ENCODE assay signal across 35 cellular contexts in the genomic region with DNA sequence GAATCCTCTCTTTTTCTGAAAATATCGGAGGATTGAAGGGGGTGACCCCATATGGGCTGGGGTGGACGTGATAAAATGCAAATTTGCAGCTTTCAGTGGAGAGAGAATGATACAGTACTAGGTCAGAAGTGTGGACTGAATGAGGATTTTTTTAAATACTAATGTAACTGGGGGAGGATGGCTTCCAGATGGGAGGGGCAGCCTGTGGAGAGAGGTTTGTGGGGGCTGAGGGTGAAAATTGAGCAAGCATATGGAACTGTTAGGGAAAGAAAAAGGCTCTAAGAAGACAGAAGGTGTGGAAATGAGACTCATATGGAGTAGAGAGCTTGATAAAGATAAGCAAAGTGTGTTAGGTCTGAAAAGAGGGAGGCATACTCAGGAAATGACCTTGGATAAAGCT.
"Had no signal": no experiment of that assay in that cellular context is flagged by ENCODE, and none has a peak within 500 bp of the region (broad histone marks: within the 10 kb centered on the region; RNA-seq: fewer than 3 reads in every experiment).

No MANE protein-coding gene starts in this region.

- H3K27ac Mint-ChIP-seq: activated B cell treated with CpG ODN at 0.5 μM for 24 hours; activated CD4-positive, alpha-beta memory T cell treated with anti-CD3 and anti-CD28 coated beads for 36 hours; activated CD4-positive, alpha-beta T cell treated with anti-CD3 and anti-CD28 coated beads, Interleukin-2, amount 10 ng/mL, durations not matched to agents 24 days and 14 days; activated CD8-positive, alpha-beta T cell treated with anti-CD3 and anti-CD28 coated beads for 36 hours; activated naive CD4-positive, alpha-beta T cell treated with anti-CD3 and anti-CD28 coated beads for 36 hours; activated naive CD4-positive, alpha-beta T cell treated with anti-CD3 and anti-CD28 coated beads, Interleukin-2, amount 50 U/mL, for 72 hours; activated naive CD8-positive, alpha-beta T cell treated with anti-CD3 and anti-CD28 coated beads for 36 hours; activated T-cell treated with anti-CD3 and anti-CD28 coated beads, Interleukin-2, amount 50 U/mL, for 72 hours; activated T-helper 1 cell treated with anti-CD3 and anti-CD28 coated beads, Interleukin-12 subunit alpha, Interleukin-12 subunit beta, Interleukin-2, Interleukin-4 antibody, amounts not matched to agents 30 ng/mL and 10 ng/mL and 1 ng/mL, durations not matched to agents 14 hours and 24 hours and 36 hours; activated T-helper 17 cell treated with anti-CD3 and anti-CD28 coated beads, Interleukin-2, amount 50 U/mL, for 72 hours; T-cell; T-helper 17 cell had no signal

- H3K4me1 Mint-ChIP-seq: activated B cell treated with CpG ODN at 0.5 μM for 24 hours; activated CD4-positive, alpha-beta T cell treated with anti-CD3 and anti-CD28 coated beads, Interleukin-2, amount 10 ng/mL, durations not matched to agents 24 days and 14 days; activated naive CD8-positive, alpha-beta T cell treated with anti-CD3 and anti-CD28 coated beads for 36 hours; activated T-helper 17 cell treated with anti-CD3 and anti-CD28 coated beads, Interleukin-2, amount 50 U/mL, for 72 hours; T-cell; T-helper 17 cell had no signal

- H3K27me3 Mint-ChIP-seq: activated B cell treated with CpG ODN at 0.5 μM for 24 hours; activated CD4-positive, alpha-beta memory T cell treated with anti-CD3 and anti-CD28 coated beads for 36 hours; activated CD4-positive, alpha-beta T cell treated with anti-CD3 and anti-CD28 coated beads, Interleukin-2, amount 10 ng/mL, durations not matched to agents 24 days and 14 days; activated CD8-positive, alpha-beta T cell treated with anti-CD3 and anti-CD28 coated beads for 36 hours; activated naive CD8-positive, alpha-beta T cell treated with anti-CD3 and anti-CD28 coated beads for 36 hours; activated T-helper 17 cell treated with anti-CD3 and anti-CD28 coated beads, Interleukin-2, amount 50 U/mL, for 72 hours; T-cell; T-helper 17 cell had no signal

- H3K4me1 ChIP-seq: adrenal gland, body of pancreas, breast epithelium had no signal

- H3K36me3 Mint-ChIP-seq: activated CD4-positive, alpha-beta memory T cell treated with anti-CD3 and anti-CD28 coated beads for 36 hours; activated naive CD4-positive, alpha-beta T cell treated with anti-CD3 and anti-CD28 coated beads, Interleukin-2, amount 50 U/mL, for 72 hours; activated naive CD8-positive, alpha-beta T cell treated with anti-CD3 and anti-CD28 coated beads for 36 hours; T-cell had no signal

- H3K9me3 Mint-ChIP-seq: activated naive CD4-positive, alpha-beta T cell treated with anti-CD3 and anti-CD28 coated beads for 36 hours; activated T-helper 1 cell treated with anti-CD3 and anti-CD28 coated beads, Interleukin-12 subunit alpha, Interleukin-12 subunit beta, Interleukin-2, Interleukin-4 antibody, amounts not matched to agents 30 ng/mL and 10 ng/mL and 1 ng/mL, durations not matched to agents 14 hours and 24 hours and 36 hours had no signal

- H3K4me3 Mint-ChIP-seq: activated B cell treated with CpG ODN at 0.5 μM for 24 hours; activated CD4-positive, alpha-beta memory T cell treated with anti-CD3 and anti-CD28 coated beads for 36 hours; activated CD4-positive, alpha-beta T cell treated with anti-CD3 and anti-CD28 coated beads, Interleukin-2, amount 10 ng/mL, durations not matched to agents 24 days and 14 days; activated CD8-positive, alpha-beta T cell treated with anti-CD3 and anti-CD28 coated beads for 36 hours; activated naive CD4-positive, alpha-beta T cell treated with anti-CD3 and anti-CD28 coated beads for 36 hours; activated naive CD8-positive, alpha-beta T cell treated with anti-CD3 and anti-CD28 coated beads for 36 hours; activated T-cell treated with anti-CD3 and anti-CD28 coated beads, Interleukin-2, amount 50 U/mL, for 4 hours; activated T-cell treated with anti-CD3 and anti-CD28 coated beads, Interleukin-2, amount 50 U/mL, for 72 hours; activated T-helper 1 cell treated with anti-CD3 and anti-CD28 coated beads, Interleukin-12 subunit alpha, Interleukin-12 subunit beta, Interleukin-2, Interleukin-4 antibody, amounts not matched to agents 30 ng/mL and 10 ng/mL and 1 ng/mL, durations not matched to agents 14 hours and 24 hours and 36 hours; activated T-helper 17 cell treated with anti-CD3 and anti-CD28 coated beads, Interleukin-2, amount 50 U/mL, for 72 hours; T-cell; T-helper 17 cell had no signal

- ATAC-seq: activated CD8-positive, alpha-beta T cell treated with anti-CD3 and anti-CD28 coated beads for 36 hours; activated naive CD4-positive, alpha-beta T cell treated with anti-CD3 and anti-CD28 coated beads, Interleukin-2, amount 50 U/mL, for 72 hours; activated T-cell treated with anti-CD3 and anti-CD28 coated beads, Interleukin-2, amount 50 U/mL, for 4 hours; activated T-cell treated with anti-CD3 and anti-CD28 coated beads, Interleukin-2, amount 50 U/mL, for 72 hours; activated T-helper 17 cell treated with anti-CD3 and anti-CD28 coated beads, Interleukin-2, amount 50 U/mL, for 72 hours; body of pancreas; T-cell; T-helper 17 cell had no signal

- H3K4me3 ChIP-seq: adrenal gland, body of pancreas, breast epithelium had no signal

- H3K9me3 ChIP-seq: adrenal gland, body of pancreas, breast epithelium had no signal

- H3K27ac ChIP-seq: adrenal gland, body of pancreas, brain microvascular endothelial cell, breast epithelium, VCaP had no signal

- H3K27me3 ChIP-seq: adrenal gland, body of pancreas, brain microvascular endothelial cell, breast epithelium had no signal

- DNase-seq: activated B cell treated with CpG ODN at 0.5 μM for 24 hours; activated CD4-positive, alpha-beta memory T cell treated with anti-CD3 and anti-CD28 coated beads for 36 hours; activated CD4-positive, alpha-beta T cell treated with anti-CD3 and anti-CD28 coated beads for 4 hours; activated CD4-positive, alpha-beta T cell treated with anti-CD3 and anti-CD28 coated beads, Interleukin-2, amount 10 ng/mL, durations not matched to agents 24 days and 14 days; activated CD4-positive, alpha-beta T cell treated with anti-CD3 and anti-CD28 coated beads, Interleukin-2, amount 50 U/mL, for 1 hour; activated CD4-positive, alpha-beta T cell treated with anti-CD3 and anti-CD28 coated beads, Interleukin-2, amount 50 U/mL, for 4 hours; activated CD4-positive, CD25-positive, alpha-beta regulatory T cell treated with anti-CD3 and anti-CD28 coated beads, Interleukin-2, amount 50 U/mL, for 72 hours; activated CD8-positive, alpha-beta memory T cell treated with anti-CD3 and anti-CD28 coated beads, Interleukin-2, amount 50 U/mL, for 4 hours; activated CD8-positive, alpha-beta T cell treated with anti-CD3 and anti-CD28 coated beads for 36 hours; activated effector memory CD4-positive, alpha-beta T cell treated with anti-CD3 and anti-CD28 coated beads, Interleukin-2, amount 50 U/mL, for 16 hours; activated gamma-delta T cell treated with Interleukin-2 at 50 U/mL for 16 hours; activated naive CD4-positive, alpha-beta T cell; activated naive CD4-positive, alpha-beta T cell treated with anti-CD3 and anti-CD28 coated beads for 36 hours; activated naive CD4-positive, alpha-beta T cell treated with anti-CD3 and anti-CD28 coated beads, Interleukin-2, amount 50 U/mL, for 16 hours; activated naive CD8-positive, alpha-beta T cell treated with anti-CD3 and anti-CD28 coated beads for 36 hours; activated T-cell treated with anti-CD3 and anti-CD28 coated beads for 4 hours; activated T-cell treated with anti-CD3 and anti-CD28 coated beads, Interleukin-2, amount 50 U/mL, for 1 hour; activated T-cell treated with anti-CD3 and anti-CD28 coated beads, Interleukin-2, amount 50 U/mL, for 4 hours; activated T-cell treated with anti-CD3 and anti-CD28 coated beads, Interleukin-2, amount 50 U/mL, for 72 hours; adrenal gland; amniotic stem cell; aorta; body of pancreas; brain microvascular endothelial cell; central memory CD4-positive, alpha-beta T cell; T-cell; T-helper 17 cell; T1000 had no signal

- H3K36me3 ChIP-seq: adrenal gland, brain microvascular endothelial cell, breast epithelium had no signal

- FAIRE-seq: astrocyte, TTC549 had no signal
